In the genomic region with DNA sequence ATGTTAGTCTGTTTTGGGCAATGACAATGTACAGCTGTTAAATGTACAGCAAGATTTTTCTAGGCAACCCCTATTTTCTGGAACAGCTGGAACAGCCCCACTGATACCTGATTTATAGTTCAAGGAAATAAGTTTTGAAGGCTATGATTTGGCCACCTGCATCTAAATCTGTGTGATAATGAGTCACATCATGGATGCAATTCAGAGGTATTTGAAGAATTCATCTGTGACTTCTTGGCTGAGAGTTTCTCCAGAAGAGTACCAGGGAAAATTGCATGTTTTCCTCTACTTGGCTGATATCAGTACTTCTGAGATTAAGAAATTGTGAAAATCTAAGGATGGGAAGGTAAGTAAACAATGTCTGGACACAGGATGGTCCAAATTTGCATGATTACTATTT, we compare ENCODE assay signal across 1 cellular context.
TF ChIP-seq lines count a peak whose summit lies in the region.

No MANE protein-coding gene starts in this region.

TF ChIP-seq in SK-N-SH, 30 proteins besides CTCF, POLR2A, EP300 and RAD21 (continued from another document):
- TF ChIP-seq, protein P1, sequence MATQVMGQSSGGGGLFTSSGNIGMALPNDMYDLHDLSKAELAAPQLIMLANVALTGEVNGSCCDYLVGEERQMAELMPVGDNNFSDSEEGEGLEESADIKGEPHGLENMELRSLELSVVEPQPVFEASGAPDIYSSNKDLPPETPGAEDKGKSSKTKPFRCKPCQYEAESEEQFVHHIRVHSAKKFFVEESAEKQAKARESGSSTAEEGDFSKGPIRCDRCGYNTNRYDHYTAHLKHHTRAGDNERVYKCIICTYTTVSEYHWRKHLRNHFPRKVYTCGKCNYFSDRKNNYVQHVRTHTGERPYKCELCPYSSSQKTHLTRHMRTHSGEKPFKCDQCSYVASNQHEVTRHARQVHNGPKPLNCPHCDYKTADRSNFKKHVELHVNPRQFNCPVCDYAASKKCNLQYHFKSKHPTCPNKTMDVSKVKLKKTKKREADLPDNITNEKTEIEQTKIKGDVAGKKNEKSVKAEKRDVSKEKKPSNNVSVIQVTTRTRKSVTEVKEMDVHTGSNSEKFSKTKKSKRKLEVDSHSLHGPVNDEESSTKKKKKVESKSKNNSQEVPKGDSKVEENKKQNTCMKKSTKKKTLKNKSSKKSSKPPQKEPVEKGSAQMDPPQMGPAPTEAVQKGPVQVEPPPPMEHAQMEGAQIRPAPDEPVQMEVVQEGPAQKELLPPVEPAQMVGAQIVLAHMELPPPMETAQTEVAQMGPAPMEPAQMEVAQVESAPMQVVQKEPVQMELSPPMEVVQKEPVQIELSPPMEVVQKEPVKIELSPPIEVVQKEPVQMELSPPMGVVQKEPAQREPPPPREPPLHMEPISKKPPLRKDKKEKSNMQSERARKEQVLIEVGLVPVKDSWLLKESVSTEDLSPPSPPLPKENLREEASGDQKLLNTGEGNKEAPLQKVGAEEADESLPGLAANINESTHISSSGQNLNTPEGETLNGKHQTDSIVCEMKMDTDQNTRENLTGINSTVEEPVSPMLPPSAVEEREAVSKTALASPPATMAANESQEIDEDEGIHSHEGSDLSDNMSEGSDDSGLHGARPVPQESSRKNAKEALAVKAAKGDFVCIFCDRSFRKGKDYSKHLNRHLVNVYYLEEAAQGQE (IDR thresholded peaks at IDR 0.05; ENCODE audit: low read depth, low read length), result no peak
- TF ChIP-seq SMC3 (IDR thresholded peaks at IDR 0.05; ENCODE audit: low read depth, low read length) (no peak), CHD2 (IDR thresholded peaks at IDR 0.05; ENCODE audit: low read length, partially characterized antibody) (no peak), MEF2A (IDR thresholded peaks at IDR 0.05; ENCODE audit: borderline replicate concordance, low read depth) (peak; percentile 82), NFIC (IDR thresholded peaks at IDR 0.05; ENCODE audit: borderline replicate concordance) (peak; percentile 93), RCOR1 (IDR thresholded peaks at IDR 0.05; ENCODE audit: low read length) (no peak), GATA2 (CRISPR knock-in tag; IDR thresholded peaks at IDR 0.05) (no peak), RFX5 (IDR thresholded peaks at IDR 0.05; ENCODE audit: low read length) (no peak), TAF1 (IDR thresholded peaks at IDR 0.05; ENCODE audit: borderline replicate concordance, low read depth, low read length) (no peak), RXRA (IDR thresholded peaks at IDR 0.05; ENCODE audit: borderline replicate concordance, low read depth) (peak; percentile 55; the same call in 1 of the 2 replicates), TEAD4 (IDR thresholded peaks at IDR 0.05; ENCODE audit: borderline replicate concordance, insufficient read depth) (peak; percentile 95), NRF1 (IDR thresholded peaks at IDR 0.05; ENCODE audit: low read depth, low read length) (no peak), PBX3 (IDR thresholded peaks at IDR 0.05) (peak; percentile 97), TCF12 (IDR thresholded peaks at IDR 0.05) (peak; percentile 99), SIN3A (IDR thresholded peaks at IDR 0.05; ENCODE audit: borderline replicate concordance, low read depth, low read length) (no peak), ELF1 (IDR thresholded peaks at IDR 0.05) (no peak)
- TF ChIP-seq, protein P2, sequence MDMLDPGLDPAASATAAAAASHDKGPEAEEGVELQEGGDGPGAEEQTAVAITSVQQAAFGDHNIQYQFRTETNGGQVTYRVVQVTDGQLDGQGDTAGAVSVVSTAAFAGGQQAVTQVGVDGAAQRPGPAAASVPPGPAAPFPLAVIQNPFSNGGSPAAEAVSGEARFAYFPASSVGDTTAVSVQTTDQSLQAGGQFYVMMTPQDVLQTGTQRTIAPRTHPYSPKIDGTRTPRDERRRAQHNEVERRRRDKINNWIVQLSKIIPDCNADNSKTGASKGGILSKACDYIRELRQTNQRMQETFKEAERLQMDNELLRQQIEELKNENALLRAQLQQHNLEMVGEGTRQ (IDR thresholded peaks at IDR 0.05; ENCODE audit: borderline replicate concordance, low read depth, low read length), result no peak
- TF ChIP-seq, protein P3, sequence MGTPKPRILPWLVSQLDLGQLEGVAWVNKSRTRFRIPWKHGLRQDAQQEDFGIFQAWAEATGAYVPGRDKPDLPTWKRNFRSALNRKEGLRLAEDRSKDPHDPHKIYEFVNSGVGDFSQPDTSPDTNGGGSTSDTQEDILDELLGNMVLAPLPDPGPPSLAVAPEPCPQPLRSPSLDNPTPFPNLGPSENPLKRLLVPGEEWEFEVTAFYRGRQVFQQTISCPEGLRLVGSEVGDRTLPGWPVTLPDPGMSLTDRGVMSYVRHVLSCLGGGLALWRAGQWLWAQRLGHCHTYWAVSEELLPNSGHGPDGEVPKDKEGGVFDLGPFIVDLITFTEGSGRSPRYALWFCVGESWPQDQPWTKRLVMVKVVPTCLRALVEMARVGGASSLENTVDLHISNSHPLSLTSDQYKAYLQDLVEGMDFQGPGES (IDR thresholded peaks at IDR 0.05; ENCODE audit: low read depth, low read length), result no peak
- TF ChIP-seq, protein P4, sequence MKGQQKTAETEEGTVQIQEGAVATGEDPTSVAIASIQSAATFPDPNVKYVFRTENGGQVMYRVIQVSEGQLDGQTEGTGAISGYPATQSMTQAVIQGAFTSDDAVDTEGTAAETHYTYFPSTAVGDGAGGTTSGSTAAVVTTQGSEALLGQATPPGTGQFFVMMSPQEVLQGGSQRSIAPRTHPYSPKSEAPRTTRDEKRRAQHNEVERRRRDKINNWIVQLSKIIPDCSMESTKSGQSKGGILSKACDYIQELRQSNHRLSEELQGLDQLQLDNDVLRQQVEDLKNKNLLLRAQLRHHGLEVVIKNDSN (IDR thresholded peaks at IDR 0.05; ENCODE audit: borderline replicate concordance, low read depth), result no peak
